1 cellular context compared by ENCODE assay signal in genomic region chr11:33089776-33090175, GRCh38.
TF ChIP-seq lines count a peak whose summit lies in the region.

No MANE protein-coding gene starts in this region.

TF ChIP-seq in HepG2, 621 proteins besides CTCF, POLR2A, EP300 and RAD21 (continued from another document):
- TF ChIP-seq, protein P1, sequence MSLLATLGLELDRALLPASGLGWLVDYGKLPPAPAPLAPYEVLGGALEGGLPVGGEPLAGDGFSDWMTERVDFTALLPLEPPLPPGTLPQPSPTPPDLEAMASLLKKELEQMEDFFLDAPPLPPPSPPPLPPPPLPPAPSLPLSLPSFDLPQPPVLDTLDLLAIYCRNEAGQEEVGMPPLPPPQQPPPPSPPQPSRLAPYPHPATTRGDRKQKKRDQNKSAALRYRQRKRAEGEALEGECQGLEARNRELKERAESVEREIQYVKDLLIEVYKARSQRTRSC (CRISPR knock-in tag; IDR thresholded peaks at IDR 0.05; ENCODE audit: low read depth) = no peak
- TF ChIP-seq SIX1 (CRISPR knock-in tag; IDR thresholded peaks at IDR 0.05; ENCODE audit: borderline replicate concordance) (no peak), SNAPC4 (CRISPR knock-in tag; IDR thresholded peaks at IDR 0.05) (no peak), ZNF619 (CRISPR knock-in tag; IDR thresholded peaks at IDR 0.05) (no peak)
TF ChIP-seq in HepG2: peak in this region for 0.
